ENCODE assay signal across 14 cellular contexts in the genomic region with DNA sequence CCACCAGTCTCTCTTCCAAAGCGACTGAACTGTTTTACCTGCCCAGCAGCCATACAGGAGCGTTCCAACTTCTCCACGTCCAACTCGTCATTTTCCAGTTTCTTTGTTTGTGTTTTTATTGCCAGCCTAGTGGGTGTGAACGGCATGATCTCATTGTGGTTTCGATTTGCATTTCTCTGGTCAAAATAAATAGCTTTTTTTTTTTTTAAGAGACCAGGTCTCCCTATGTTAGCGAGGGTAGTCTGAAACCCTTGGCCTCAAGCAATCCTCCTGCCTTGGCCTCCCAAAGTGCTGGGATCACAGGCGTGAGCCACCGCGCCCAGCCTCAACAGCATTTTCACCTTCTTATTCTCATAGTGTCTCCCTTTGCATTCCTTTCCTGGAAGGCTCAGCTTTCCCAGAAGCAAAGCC. TPM values are rescaled to one million over a fixed set of nuclear protein-coding genes. Genes with fewer than 3 reads are reported as not detected.
DNase-seq lines count a peak whose midpoint lies in the region; ATAC-seq and TF ChIP-seq lines count a peak whose summit lies in the region.
"Had no signal": no experiment of that assay in that cellular context is flagged by ENCODE, and none has a peak within 500 bp of the region (broad histone marks: within the 10 kb centered on the region; RNA-seq: fewer than 3 reads in every experiment).

No MANE protein-coding gene starts in this region.

- TF ChIP-seq CTCF in activated B cell treated with CpG ODN at 0.5 μM for 24 hours (IDR thresholded peaks at IDR 0.05), result no peak

- peaks cover 5 to 50% (median 20%) of the 10 kb centered on the region in 4 donors for H3K4me1 Mint-ChIP-seq in CD4-positive, CD25-positive, alpha-beta regulatory T cell
- peaks cover 67% of the 10 kb centered on the region for H3K4me1 Mint-ChIP-seq in activated B cell treated with CpG ODN at 0.5 μM for 24 hours
- H3K4me1 Mint-ChIP-seq: endodermal cell, nephron had no signal

- peak overlapping the region; percentile 93 to 100 (median 99) for H3K27ac Mint-ChIP-seq in CD4-positive, CD25-positive, alpha-beta regulatory T cell
- peak overlapping the region; percentile 77 for H3K27ac Mint-ChIP-seq in activated B cell treated with CpG ODN at 0.5 μM for 24 hours
- H3K27ac Mint-ChIP-seq: endodermal cell had no signal

- ATAC-seq in CD4-positive, CD25-positive, alpha-beta regulatory T cell (ENCODE audit: low read depth in 2 of 2), result no peak
- ATAC-seq in activated B cell treated with CpG ODN at 0.5 μM for 24 hours (ENCODE audit: low read depth) (no peak), left colon (peak; percentile 81), HG03469 (IDR thresholded peaks at IDR 0.05; ENCODE audit: unreplicated experiment) (no peak), GM21423 (IDR thresholded peaks at IDR 0.05; ENCODE audit: unreplicated experiment) (no peak)

- H3K9me3 Mint-ChIP-seq in CD4-positive, CD25-positive, alpha-beta regulatory T cell, result no peaks in the 10 kb centered on the region
- H3K9me3 Mint-ChIP-seq in activated B cell treated with CpG ODN at 0.5 μM for 24 hours, result no peaks in the 10 kb centered on the region
- H3K9me3 Mint-ChIP-seq: endodermal cell, nephron had no signal

- H3K9me3 ChIP-seq in CD4-positive, CD25-positive, alpha-beta regulatory T cell (ENCODE audit: control insufficient read depth in 2 of 2, low read length in 2 of 2), result no peaks in the 10 kb centered on the region
- H3K9me3 ChIP-seq: SJSA1 had no signal

- no peaks in the 10 kb centered on the region for H3K27me3 ChIP-seq in CD4-positive, CD25-positive, alpha-beta regulatory T cell (ENCODE audit: control insufficient read depth, insufficient read depth, low read length)
- H3K27me3 ChIP-seq: SJSA1 had no signal

- DNase-seq in CD4-positive, CD25-positive, alpha-beta regulatory T cell, result no peak
- peak; percentile 77 for DNase-seq in H4 (ENCODE audit: low spot score)
- DNase-seq in activated B cell treated with CpG ODN at 0.5 μM for 24 hours, result no peak
- DNase-seq in left colon, result no peak
- no peak for DNase-seq in GDM1 (lab: John Stamatoyannopoulos, UW)
- no peak for DNase-seq in dermis blood vessel endothelial cell
- DNase-seq: amygdala; endodermal cell; NCI-H2227 treated with DMSO at 0.1 percent for 48 hours; stimulated activated naive CD4-positive, alpha-beta T cell had no signal

- no peaks in the 10 kb centered on the region for H3K36me3 ChIP-seq in CD4-positive, CD25-positive, alpha-beta regulatory T cell (ENCODE audit: control insufficient read depth, insufficient read depth, low read length)
- H3K36me3 ChIP-seq: SJSA1 had no signal

- H3K27me3 Mint-ChIP-seq in CD4-positive, CD25-positive, alpha-beta regulatory T cell, result peaks cover 5% of the 10 kb centered on the region
- no peaks in the 10 kb centered on the region for H3K27me3 Mint-ChIP-seq in activated B cell treated with CpG ODN at 0.5 μM for 24 hours

- H3K4me3 ChIP-seq in CD4-positive, CD25-positive, alpha-beta regulatory T cell (ENCODE audit: low read depth, low read length), result peak overlapping the region; percentile 48
- H3K4me3 ChIP-seq: SJSA1 had no signal

- CTCF ChIA-PET in activated B cell treated with CpG ODN at 0.5 μM for 24 hours (lab: Charles Lee), result interaction anchor here (0.6 to 1.6 kb wide), 2 partner anchors 14 to 27 kb away, joined by 4 to 6 read pairs; no protein-coding TSS in a partner anchor

- H3K4me3 Mint-ChIP-seq in CD4-positive, CD25-positive, alpha-beta regulatory T cell, result peak overlapping the region; percentile 68 to 81 (median 76)
- peak overlapping the region; percentile 24 for H3K4me3 Mint-ChIP-seq in activated B cell treated with CpG ODN at 0.5 μM for 24 hours
- H3K4me3 Mint-ChIP-seq: endodermal cell, nephron had no signal

- intact Hi-C loops in activated B cell treated with CpG ODN at 0.5 μM for 24 hours (cut with micrococcal nuclease), result no loop called here
- intact Hi-C loops in left colon (cut with DNase I, micrococcal nuclease), result no loop called here

- H3K4me1 ChIP-seq in CD4-positive, CD25-positive, alpha-beta regulatory T cell (ENCODE audit: control insufficient read depth, insufficient read depth, low read length, poor library complexity, severe bottlenecking), result peaks cover 48% of the 10 kb centered on the region

- peak overlapping the region; percentile 94 for H3K27ac ChIP-seq in CD4-positive, CD25-positive, alpha-beta regulatory T cell (ENCODE audit: insufficient read depth, low read length, poor library complexity, severe bottlenecking)
- H3K27ac ChIP-seq: SJSA1 had no signal

- POLR2A ChIA-PET in activated B cell treated with CpG ODN at 0.5 μM for 24 hours (lab: Charles Lee), result interaction anchor here (0.5 to 5.9 kb wide), 8 partner anchors 10 to 363 kb away, joined by 3 to 131 read pairs (median 4); a partner anchor contains a TSS

- H3K36me3 Mint-ChIP-seq in CD4-positive, CD25-positive, alpha-beta regulatory T cell, result no peaks in the 10 kb centered on the region
- no peaks in the 10 kb centered on the region for H3K36me3 Mint-ChIP-seq in activated B cell treated with CpG ODN at 0.5 μM for 24 hours (ENCODE audit: low read depth)

RNA-seq across cellular contexts. Expression of a gene that starts 4.1 kb away (rescaled TPM):
- total RNA-seq in CD4-positive, CD25-positive, alpha-beta regulatory T cell, result 0.99 TPM
- polyA plus RNA-seq in CD4-positive, CD25-positive, alpha-beta regulatory T cell, result 1 to 10 TPM in 3 of 4 donors, under 1 TPM in 1; 0.89 to 2.4 (median 1.8) TPM
- total RNA-seq in H4 (2014; rRNA removed; shearing (Covaris generic)), result 0.66 TPM in 1 of 2 replicates, not detected in the other
- total RNA-seq in activated B cell treated with CpG ODN at 0.5 μM for 24 hours, result 0.31 and 0.54 TPM in 2 replicates
- total RNA-seq in left colon, result 1 to 10 TPM in 1 of 2 donors, under 1 TPM in 1; 0.55 to 2.6 TPM
- 0.17 TPM in 1 of 2 replicates, not detected in the other for total RNA-seq in dermis blood vessel endothelial cell
- total RNA-seq: SJSA1 had no signal

RNA-seq across cellular contexts. Expression of a gene that starts 11.2 kb away (rescaled TPM):
- 3.5 TPM for total RNA-seq in CD4-positive, CD25-positive, alpha-beta regulatory T cell
- polyA plus RNA-seq in CD4-positive, CD25-positive, alpha-beta regulatory T cell, result not detected
- 0.68 and 1.0 TPM in 2 replicates for total RNA-seq in H4 (2014; rRNA removed; shearing (Covaris generic))
- 2.8 and 4.8 TPM in 2 replicates for total RNA-seq in activated B cell treated with CpG ODN at 0.5 μM for 24 hours
- total RNA-seq in left colon, result 1 to 10 TPM; 1.6 to 1.7 TPM
- total RNA-seq in dermis blood vessel endothelial cell, result 1.3 and 1.5 TPM in 2 replicates

RNA-seq across cellular contexts. Expression of a gene that starts 21.6 kb away (rescaled TPM):
- total RNA-seq in CD4-positive, CD25-positive, alpha-beta regulatory T cell, result not detected
- under 1 TPM; 0.10 to 0.32 (median 0.15) TPM for polyA plus RNA-seq in CD4-positive, CD25-positive, alpha-beta regulatory T cell
- 0.06 TPM in 1 of 2 replicates, not detected in the other for total RNA-seq in H4 (2014; rRNA removed; shearing (Covaris generic))
- total RNA-seq in activated B cell treated with CpG ODN at 0.5 μM for 24 hours, result 0.09 TPM in 1 of 2 replicates, not detected in the other
- under 1 TPM; 0.15 to 0.78 TPM for total RNA-seq in left colon
- total RNA-seq in dermis blood vessel endothelial cell, result 0.17 and 0.19 TPM in 2 replicates
- total RNA-seq: endodermal cell, SJSA1 had no signal

RNA-seq across cellular contexts. Expression of a gene that starts 23.7 kb away (rescaled TPM):
- total RNA-seq in CD4-positive, CD25-positive, alpha-beta regulatory T cell, result 146 TPM
- polyA plus RNA-seq in CD4-positive, CD25-positive, alpha-beta regulatory T cell, result 10 to 100 TPM; 13.5 to 26.0 (median 20.0) TPM
- total RNA-seq in H4 (2014; rRNA removed; shearing (Covaris generic)), result 10.8 and 13.3 TPM in 2 replicates
- 107 and 117 TPM in 2 replicates for total RNA-seq in activated B cell treated with CpG ODN at 0.5 μM for 24 hours
- 10 to 100 TPM; 60.3 to 62.7 TPM for total RNA-seq in left colon
- total RNA-seq in dermis blood vessel endothelial cell, result 43.4 and 93.6 TPM in 2 replicates

RNA-seq across cellular contexts. Expression of a gene that starts 24.2 kb away (rescaled TPM):
- 50.3 TPM for total RNA-seq in CD4-positive, CD25-positive, alpha-beta regulatory T cell
- 100 to 1,000 TPM in 3 of 4 donors, 10 to 100 TPM in 1; 97.7 to 121 (median 108) TPM for polyA plus RNA-seq in CD4-positive, CD25-positive, alpha-beta regulatory T cell
- 45.1 and 50.8 TPM in 2 replicates for total RNA-seq in H4 (2014; rRNA removed; shearing (Covaris generic))
- 74.4 and 74.9 TPM in 2 replicates for total RNA-seq in activated B cell treated with CpG ODN at 0.5 μM for 24 hours
- total RNA-seq in left colon, result 100 to 1,000 TPM; 198 to 213 TPM
- total RNA-seq in dermis blood vessel endothelial cell, result 64.0 and 84.9 TPM in 2 replicates
